In the genomic region with DNA sequence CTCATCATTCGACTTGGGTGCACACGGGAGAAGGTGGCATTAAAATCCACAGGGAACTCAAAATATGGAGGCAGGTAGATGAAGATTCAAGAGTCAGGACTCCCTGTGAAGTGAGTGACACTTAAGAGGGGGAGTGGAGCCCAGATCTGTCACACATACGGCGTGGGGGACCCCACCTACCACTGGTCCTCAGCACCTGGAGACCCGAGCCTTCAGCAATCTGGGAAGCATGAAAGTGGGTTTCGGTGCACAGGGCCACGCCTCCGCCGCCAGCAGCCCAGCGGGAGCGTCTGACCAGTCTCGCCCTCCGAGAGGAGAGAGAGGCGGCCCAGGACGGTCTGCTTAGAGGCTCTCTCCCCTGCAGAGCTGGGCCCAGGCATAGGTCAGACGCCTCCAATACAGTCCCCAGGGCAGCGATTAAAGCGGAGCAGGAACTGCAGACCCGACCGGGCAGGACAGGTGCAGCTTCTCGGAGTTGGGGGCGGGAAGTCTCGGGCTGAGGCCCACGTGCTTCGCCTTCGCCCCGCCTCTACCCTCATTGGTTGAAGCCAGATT, we compare ENCODE assay signal across 8 cellular contexts. TPM values are rescaled to one million over a fixed set of nuclear protein-coding genes. Genes with fewer than 3 reads are reported as not detected.
DNase-seq lines count a peak whose midpoint lies in the region; ATAC-seq, FAIRE-seq and TF ChIP-seq lines count a peak whose summit lies in the region.

No MANE protein-coding gene starts in this region.

- intact Hi-C loops in breast epithelium (cut with DNase I; ENCODE audit: low total_unique reads) = loop anchor here (10.0 kb wide), 1 partner anchor 58 kb away; a partner anchor contains a TSS

- peak; percentile 55 for ATAC-seq in A549
- ATAC-seq in HG02938 (IDR thresholded peaks at IDR 0.05; ENCODE audit: unreplicated experiment) = peak; percentile 7
- ATAC-seq in GM18907 (IDR thresholded peaks at IDR 0.05; ENCODE audit: unreplicated experiment) = no peak
- ATAC-seq in omental fat pad (ENCODE audit: low FRiP score) = no peak

- H3K27ac ChIP-seq in A549 (peak overlapping the region; percentile 41 to 80; a peak in 5 of 6 replicates), breast epithelium (peak overlapping the region; percentile 8 to 45)

- no peaks in the 10 kb centered on the region for H3K36me3 ChIP-seq in breast epithelium

- no peak for DNase-seq in A549 (ENCODE audit: low read depth in 1 of 2, low spot score in 1 of 2)
- no peak for DNase-seq in breast epithelium (ENCODE audit: low spot score in 2 of 2)
- no peak for DNase-seq in DMS53 (lab: John Stamatoyannopoulos, UW)
- no peak for DNase-seq in omental fat pad (ENCODE audit: low spot score)
- DNase-seq in OCI-M1 (lab: John Stamatoyannopoulos, UW) = no peak

- H3K9me3 ChIP-seq in A549 = no peaks in the 10 kb centered on the region
- H3K9me3 ChIP-seq in breast epithelium = no peaks in the 10 kb centered on the region
- no peaks in the 10 kb centered on the region for H3K9me3 ChIP-seq in mononuclear cell (ENCODE audit: low read depth, low read length)

- no peak for TF ChIP-seq POLR2A in A549 (IDR thresholded peaks at IDR 0.05; ENCODE audit: low read length)
- TF ChIP-seq POLR2A in breast epithelium (IDR thresholded peaks at IDR 0.05) = no peak

- CTCF ChIA-PET in A549 (lab: Yijun Ruan, JAX) = interaction anchor here (0.8 to 6.6 kb wide), 25 partner anchors 11 to 455 kb away, joined by 3 to 33 read pairs (median 7); no protein-coding TSS in a partner anchor

- POLR2A ChIA-PET in A549 (lab: Yijun Ruan, JAX) = interaction anchor here (0.5 to 2.2 kb wide), 12 partner anchors 8 to 520 kb away, joined by 3 to 25 read pairs (median 5); a partner anchor contains a TSS

- TF ChIP-seq CTCF in A549 (IDR thresholded peaks at IDR 0.05) = no peak
- TF ChIP-seq CTCF in breast epithelium (IDR thresholded peaks at IDR 0.05) = no peak
- TF ChIP-seq CTCF in omental fat pad (IDR thresholded peaks at IDR 0.05) = no peak

- H3K4me3 ChIP-seq in A549 = peak overlapping the region; percentile 48
- peak overlapping the region; percentile 80 to 86 (median 82) for H3K4me3 ChIP-seq in breast epithelium
- peak overlapping the region; percentile 4 for H3K4me3 ChIP-seq in mononuclear cell (ENCODE audit: low read length)

- 0 out of 5 replicates have a peak, but pooled peaks of 1 of the 2 experiments have one; percentile 13 for TF ChIP-seq RAD21 in A549 (conservative IDR thresholded peaks at IDR 0.05 in 1 of 2, IDR thresholded peaks at IDR 0.05 in 1 of 2)

- H3K27me3 ChIP-seq in breast epithelium = no peaks in the 10 kb centered on the region
- H3K27me3 ChIP-seq in mononuclear cell (ENCODE audit: insufficient read depth, low read length) = peaks cover 21% of the 10 kb centered on the region

- peak overlapping the region; percentile 83 for H3K4me2 ChIP-seq in A549

- 4% methylated on average over 12 of the region's 27 CpGs for WGBS in A549 (ENCODE audit: missing lambda C conversion rate)

- H3K4me1 ChIP-seq in A549 (peaks cover 6% of the 10 kb centered on the region; the same call in 1 of the 3 replicates), breast epithelium (peaks cover 7 to 8% of the 10 kb centered on the region in 2 donors), mononuclear cell (ENCODE audit: insufficient read depth, low read length) (peaks cover 17% of the 10 kb centered on the region)

- no peak for FAIRE-seq in A549 (lab: Jason Lieb, UNC)

- TF ChIP-seq EP300 in A549 (IDR thresholded peaks at IDR 0.05) = no peak

TF ChIP-seq in A549, 52 proteins besides CTCF, POLR2A, EP300 and RAD21:
- peak; percentile 64; the same call in 1 of the 2 replicates for TF ChIP-seq HOXB5 (CRISPR knock-in tag; IDR thresholded peaks at IDR 0.05)
- TF ChIP-seq, protein P1, sequence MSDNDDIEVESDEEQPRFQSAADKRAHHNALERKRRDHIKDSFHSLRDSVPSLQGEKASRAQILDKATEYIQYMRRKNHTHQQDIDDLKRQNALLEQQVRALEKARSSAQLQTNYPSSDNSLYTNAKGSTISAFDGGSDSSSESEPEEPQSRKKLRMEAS (IDR thresholded peaks at IDR 0.05) = peak; percentile 95
- TF ChIP-seq, protein P2, sequence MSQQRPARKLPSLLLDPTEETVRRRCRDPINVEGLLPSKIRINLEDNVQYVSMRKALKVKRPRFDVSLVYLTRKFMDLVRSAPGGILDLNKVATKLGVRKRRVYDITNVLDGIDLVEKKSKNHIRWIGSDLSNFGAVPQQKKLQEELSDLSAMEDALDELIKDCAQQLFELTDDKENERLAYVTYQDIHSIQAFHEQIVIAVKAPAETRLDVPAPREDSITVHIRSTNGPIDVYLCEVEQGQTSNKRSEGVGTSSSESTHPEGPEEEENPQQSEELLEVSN (IDR thresholded peaks at IDR 0.05; ENCODE audit: borderline replicate concordance, low read depth) = peak; percentile 92
- TF ChIP-seq PHF8 (IDR thresholded peaks at IDR 0.05; ENCODE audit: borderline replicate concordance, low read depth) = no peak
- TF ChIP-seq, protein P3, sequence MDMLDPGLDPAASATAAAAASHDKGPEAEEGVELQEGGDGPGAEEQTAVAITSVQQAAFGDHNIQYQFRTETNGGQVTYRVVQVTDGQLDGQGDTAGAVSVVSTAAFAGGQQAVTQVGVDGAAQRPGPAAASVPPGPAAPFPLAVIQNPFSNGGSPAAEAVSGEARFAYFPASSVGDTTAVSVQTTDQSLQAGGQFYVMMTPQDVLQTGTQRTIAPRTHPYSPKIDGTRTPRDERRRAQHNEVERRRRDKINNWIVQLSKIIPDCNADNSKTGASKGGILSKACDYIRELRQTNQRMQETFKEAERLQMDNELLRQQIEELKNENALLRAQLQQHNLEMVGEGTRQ (IDR thresholded peaks at IDR 0.05) = peak; percentile 88
- peak; percentile 73; the same call in 1 of the 2 replicates for TF ChIP-seq MYC (IDR thresholded peaks at IDR 0.05; ENCODE audit: borderline replicate concordance, low read length)
- TF ChIP-seq, protein P4, sequence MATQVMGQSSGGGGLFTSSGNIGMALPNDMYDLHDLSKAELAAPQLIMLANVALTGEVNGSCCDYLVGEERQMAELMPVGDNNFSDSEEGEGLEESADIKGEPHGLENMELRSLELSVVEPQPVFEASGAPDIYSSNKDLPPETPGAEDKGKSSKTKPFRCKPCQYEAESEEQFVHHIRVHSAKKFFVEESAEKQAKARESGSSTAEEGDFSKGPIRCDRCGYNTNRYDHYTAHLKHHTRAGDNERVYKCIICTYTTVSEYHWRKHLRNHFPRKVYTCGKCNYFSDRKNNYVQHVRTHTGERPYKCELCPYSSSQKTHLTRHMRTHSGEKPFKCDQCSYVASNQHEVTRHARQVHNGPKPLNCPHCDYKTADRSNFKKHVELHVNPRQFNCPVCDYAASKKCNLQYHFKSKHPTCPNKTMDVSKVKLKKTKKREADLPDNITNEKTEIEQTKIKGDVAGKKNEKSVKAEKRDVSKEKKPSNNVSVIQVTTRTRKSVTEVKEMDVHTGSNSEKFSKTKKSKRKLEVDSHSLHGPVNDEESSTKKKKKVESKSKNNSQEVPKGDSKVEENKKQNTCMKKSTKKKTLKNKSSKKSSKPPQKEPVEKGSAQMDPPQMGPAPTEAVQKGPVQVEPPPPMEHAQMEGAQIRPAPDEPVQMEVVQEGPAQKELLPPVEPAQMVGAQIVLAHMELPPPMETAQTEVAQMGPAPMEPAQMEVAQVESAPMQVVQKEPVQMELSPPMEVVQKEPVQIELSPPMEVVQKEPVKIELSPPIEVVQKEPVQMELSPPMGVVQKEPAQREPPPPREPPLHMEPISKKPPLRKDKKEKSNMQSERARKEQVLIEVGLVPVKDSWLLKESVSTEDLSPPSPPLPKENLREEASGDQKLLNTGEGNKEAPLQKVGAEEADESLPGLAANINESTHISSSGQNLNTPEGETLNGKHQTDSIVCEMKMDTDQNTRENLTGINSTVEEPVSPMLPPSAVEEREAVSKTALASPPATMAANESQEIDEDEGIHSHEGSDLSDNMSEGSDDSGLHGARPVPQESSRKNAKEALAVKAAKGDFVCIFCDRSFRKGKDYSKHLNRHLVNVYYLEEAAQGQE (IDR thresholded peaks at IDR 0.05) = no peak

RNA-seq across cellular contexts. Expression of a gene that starts 0.6 kb away (rescaled TPM):
- polyA plus RNA-seq in A549 (2011; rRNA removed) = 7.3 and 8.3 TPM in 2 replicates
- polyA plus RNA-seq in A549 (2012; cell fraction: cytosol; rRNA removed) = 14.2 and 24.1 TPM in 2 replicates
- 37.4 and 58.1 TPM in 2 replicates for polyA plus RNA-seq in A549 (2012; cell fraction: nucleus; rRNA removed)
- 16.0 to 16.3 TPM (median 16.3 TPM) in 3 replicates for polyA plus RNA-seq in A549 (2017; fragmentation: RNase III; extraction: RNeasy Plus Mini Kit Qiagen cat#74134 plus additional on column Dnase treatment)
- 9.9 and 10.5 TPM in 2 replicates for polyA minus RNA-seq in A549 (2011; rRNA and poly(A)+ RNA removed)
- total RNA-seq in breast epithelium = 10 to 100 TPM; 17.7 to 38.7 (median 20.9) TPM
- 2.2 TPM for total RNA-seq in mononuclear cell
- 10 to 100 TPM; 12.2 to 28.0 (median 17.8) TPM for total RNA-seq in omental fat pad

RNA-seq across cellular contexts. Expression of a gene that starts 27.9 kb away (rescaled TPM):
- polyA plus RNA-seq in A549 (2011; rRNA removed) = 5.7 and 7.4 TPM in 2 replicates
- polyA plus RNA-seq in A549 (2012; cell fraction: cytosol; rRNA removed) = 2.5 and 2.7 TPM in 2 replicates
- polyA plus RNA-seq in A549 (2012; cell fraction: nucleus; rRNA removed) = 3.5 and 4.7 TPM in 2 replicates
- polyA plus RNA-seq in A549 (2017; fragmentation: RNase III; extraction: RNeasy Plus Mini Kit Qiagen cat#74134 plus additional on column Dnase treatment) = 4.9 to 5.5 TPM (median 5.1 TPM) in 3 replicates
- polyA minus RNA-seq in A549 (2011; rRNA and poly(A)+ RNA removed) = 21.3 and 26.9 TPM in 2 replicates
- 10 to 100 TPM in 2 of 3 donors, 1 to 10 TPM in 1; 7.7 to 16.7 (median 16.0) TPM for total RNA-seq in breast epithelium
- 9.7 TPM for total RNA-seq in mononuclear cell
- 10 to 100 TPM in 1 of 4 donors, 1 to 10 TPM in 3; 5.0 to 15.4 (median 6.3) TPM for total RNA-seq in omental fat pad

RNA-seq across cellular contexts. Expression of a gene that starts 54.9 kb away (rescaled TPM):
- polyA plus RNA-seq in A549 (2011; rRNA removed) = 1,891 and 2,198 TPM in 2 replicates
- polyA plus RNA-seq in A549 (2012; cell fraction: cytosol; rRNA removed) = 2,114 and 2,323 TPM in 2 replicates
- polyA plus RNA-seq in A549 (2012; cell fraction: nucleus; rRNA removed) = 721 and 1,502 TPM in 2 replicates
- polyA plus RNA-seq in A549 (2017; fragmentation: RNase III; extraction: RNeasy Plus Mini Kit Qiagen cat#74134 plus additional on column Dnase treatment) = 2,384 to 2,622 TPM (median 2,519 TPM) in 3 replicates
- polyA minus RNA-seq in A549 (2011; rRNA and poly(A)+ RNA removed) = 616 and 1,237 TPM in 2 replicates
- total RNA-seq in breast epithelium = 1,000 to 10,000 TPM; 2,790 to 3,232 (median 3,032) TPM
- 2,145 TPM for total RNA-seq in mononuclear cell
- 1,000 to 10,000 TPM; 2,044 to 2,498 (median 2,365) TPM for total RNA-seq in omental fat pad

RNA-seq across cellular contexts. Expression of a gene that starts 55.0 kb away (rescaled TPM):
- 5.1 and 6.4 TPM in 2 replicates for polyA plus RNA-seq in A549 (2011; rRNA removed)
- polyA plus RNA-seq in A549 (2012; cell fraction: cytosol; rRNA removed) = 7.6 and 9.1 TPM in 2 replicates
- 31.8 and 46.4 TPM in 2 replicates for polyA plus RNA-seq in A549 (2012; cell fraction: nucleus; rRNA removed)
- polyA plus RNA-seq in A549 (2017; fragmentation: RNase III; extraction: RNeasy Plus Mini Kit Qiagen cat#74134 plus additional on column Dnase treatment) = 9.2 to 10.5 TPM (median 10.0 TPM) in 3 replicates
- 5.7 and 8.9 TPM in 2 replicates for polyA minus RNA-seq in A549 (2011; rRNA and poly(A)+ RNA removed)
- 10 to 100 TPM; 11.7 to 21.3 (median 17.9) TPM for total RNA-seq in breast epithelium
- total RNA-seq in mononuclear cell = 6.8 TPM
- 10 to 100 TPM in 2 of 4 donors, 1 to 10 TPM in 2; 8.3 to 14.6 (median 10.8) TPM for total RNA-seq in omental fat pad

Comparison
In these comparisons a context has a peak if more than half of its experiments do, and no peak if none do; other contexts are left out.
1. ATAC-seq: peak in A549 (2 of 2) and HG02938 (single experiment); none in GM18907 (single experiment) and omental fat pad (single experiment).
2. H3K4me3 ChIP-seq: peak in every context shown above with its lines; median percentile 82 in breast epithelium; 48 in A549; 4 in mononuclear cell.